In the genomic region with DNA sequence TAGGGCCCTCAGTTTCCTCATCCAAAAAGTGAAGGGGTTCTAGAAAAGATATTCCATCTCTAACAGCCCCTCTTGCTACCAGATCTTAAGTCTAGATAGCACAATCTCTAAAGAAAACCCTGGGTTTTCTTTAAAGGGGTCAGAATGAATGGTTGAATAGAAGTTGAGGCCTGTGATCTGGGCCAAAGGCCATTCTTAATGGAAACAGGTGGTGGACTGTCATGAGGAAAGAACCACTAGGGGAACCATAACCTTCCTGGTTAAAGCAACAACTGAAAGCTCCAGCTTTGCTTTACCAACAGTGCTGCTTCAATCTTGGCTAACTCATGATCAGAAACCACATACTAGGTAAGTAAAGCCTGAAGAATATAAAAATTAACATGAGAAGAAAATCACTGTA, we compare ENCODE assay signal across 1 cellular context.
TF ChIP-seq lines count a peak whose summit lies in the region.

No MANE protein-coding gene starts in this region.

TF ChIP-seq in HepG2, 621 proteins besides CTCF, POLR2A, EP300 and RAD21 (continued from another document):
- TF ChIP-seq, protein P1, sequence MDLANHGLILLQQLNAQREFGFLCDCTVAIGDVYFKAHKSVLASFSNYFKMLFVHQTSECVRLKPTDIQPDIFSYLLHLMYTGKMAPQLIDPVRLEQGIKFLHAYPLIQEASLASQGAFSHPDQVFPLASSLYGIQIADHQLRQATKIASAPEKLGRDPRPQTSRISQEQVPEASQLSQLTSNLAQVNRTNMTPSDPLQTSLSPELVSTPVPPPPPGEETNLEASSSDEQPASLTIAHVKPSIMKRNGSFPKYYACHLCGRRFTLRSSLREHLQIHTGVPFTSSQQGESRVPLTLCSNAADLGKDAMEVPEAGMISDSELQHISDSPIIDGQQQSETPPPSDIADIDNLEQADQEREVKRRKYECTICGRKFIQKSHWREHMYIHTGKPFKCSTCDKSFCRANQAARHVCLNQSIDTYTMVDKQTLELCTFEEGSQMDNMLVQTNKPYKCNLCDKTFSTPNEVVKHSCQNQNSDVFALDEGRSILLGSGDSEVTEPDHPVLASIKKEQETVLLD (CRISPR knock-in tag; IDR thresholded peaks at IDR 0.05; ENCODE audit: low read depth): no peak
- TF ChIP-seq ZNF383 (CRISPR knock-in tag; IDR thresholded peaks at IDR 0.05; ENCODE audit: borderline replicate concordance) (no peak), RXRB (CRISPR knock-in tag; IDR thresholded peaks at IDR 0.05; ENCODE audit: borderline replicate concordance) (peak; percentile 57; the same call in 1 of the 2 replicates), ISX (CRISPR knock-in tag; conservative IDR thresholded peaks at IDR 0.05) (no peak), NR1H2 (CRISPR knock-in tag; IDR thresholded peaks at IDR 0.05; ENCODE audit: borderline replicate concordance, low read depth) (no peak), ZBTB7B (CRISPR knock-in tag; IDR thresholded peaks at IDR 0.05) (no peak), ZNF431 (CRISPR knock-in tag; IDR thresholded peaks at IDR 0.05; ENCODE audit: borderline replicate concordance, low read depth) (no peak), MXD4 (CRISPR knock-in tag; IDR thresholded peaks at IDR 0.05) (no peak), RFXANK (CRISPR knock-in tag; IDR thresholded peaks at IDR 0.05) (no peak), SCMH1 (CRISPR knock-in tag; IDR thresholded peaks at IDR 0.05; ENCODE audit: borderline replicate concordance) (no peak), ZFYVE20 (CRISPR knock-in tag; IDR thresholded peaks at IDR 0.05; ENCODE audit: borderline replicate concordance, low read depth) (no peak), ZNF260 (CRISPR knock-in tag; IDR thresholded peaks at IDR 0.05; ENCODE audit: borderline replicate concordance, low read depth) (no peak), PPARG (CRISPR knock-in tag; conservative IDR thresholded peaks at IDR 0.05) (peak; percentile 96), HMGA1 (CRISPR knock-in tag; conservative IDR thresholded peaks at IDR 0.05) (no peak), ZNF768 (CRISPR knock-in tag; IDR thresholded peaks at IDR 0.05) (no peak), SMC3 (IDR thresholded peaks at IDR 0.05; ENCODE audit: low read length) (peak; percentile 25; the same call in 1 of the 2 replicates), ZEB1 (IDR thresholded peaks at IDR 0.05; ENCODE audit: insufficient replicate concordance, low read depth) (no peak), NR2F1 (CRISPR knock-in tag; IDR thresholded peaks at IDR 0.05) (no peak), TMF1 (CRISPR knock-in tag; IDR thresholded peaks at IDR 0.05; ENCODE audit: low read depth) (no peak), ZNF292 (CRISPR knock-in tag; IDR thresholded peaks at IDR 0.05; ENCODE audit: borderline replicate concordance, low read depth) (no peak), ZNF232 (CRISPR knock-in tag; IDR thresholded peaks at IDR 0.05; ENCODE audit: borderline replicate concordance) (no peak), ZFAT (CRISPR knock-in tag; conservative IDR thresholded peaks at IDR 0.05) (no peak), FOXK2 (IDR thresholded peaks at IDR 0.05) (no peak), DNMT1 (CRISPR knock-in tag; IDR thresholded peaks at IDR 0.05) (no peak), MED1 (CRISPR knock-in tag; IDR thresholded peaks at IDR 0.05) (no peak), ZNF766 (CRISPR knock-in tag; IDR thresholded peaks at IDR 0.05; ENCODE audit: borderline replicate concordance) (no peak), HOXD1 (CRISPR knock-in tag; IDR thresholded peaks at IDR 0.05) (no peak), ZC3H13 (CRISPR knock-in tag; IDR thresholded peaks at IDR 0.05) (no peak), MEIS1 (CRISPR knock-in tag; IDR thresholded peaks at IDR 0.05; ENCODE audit: borderline replicate concordance) (no peak)
- TF ChIP-seq, protein P2, sequence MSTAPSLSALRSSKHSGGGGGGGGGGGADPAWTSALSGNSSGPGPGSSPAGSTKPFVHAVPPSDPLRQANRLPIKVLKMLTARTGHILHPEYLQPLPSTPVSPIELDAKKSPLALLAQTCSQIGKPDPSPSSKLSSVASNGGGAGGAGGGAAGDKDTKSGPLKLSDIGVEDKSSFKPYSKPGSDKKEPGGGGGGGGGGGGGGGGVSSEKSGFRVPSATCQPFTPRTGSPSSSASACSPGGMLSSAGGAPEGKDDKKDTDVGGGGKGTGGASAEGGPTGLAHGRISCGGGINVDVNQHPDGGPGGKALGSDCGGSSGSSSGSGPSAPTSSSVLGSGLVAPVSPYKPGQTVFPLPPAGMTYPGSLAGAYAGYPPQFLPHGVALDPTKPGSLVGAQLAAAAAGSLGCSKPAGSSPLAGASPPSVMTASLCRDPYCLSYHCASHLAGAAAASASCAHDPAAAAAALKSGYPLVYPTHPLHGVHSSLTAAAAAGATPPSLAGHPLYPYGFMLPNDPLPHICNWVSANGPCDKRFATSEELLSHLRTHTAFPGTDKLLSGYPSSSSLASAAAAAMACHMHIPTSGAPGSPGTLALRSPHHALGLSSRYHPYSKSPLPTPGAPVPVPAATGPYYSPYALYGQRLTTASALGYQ (CRISPR knock-in tag; IDR thresholded peaks at IDR 0.05): no peak
- TF ChIP-seq, protein P3, sequence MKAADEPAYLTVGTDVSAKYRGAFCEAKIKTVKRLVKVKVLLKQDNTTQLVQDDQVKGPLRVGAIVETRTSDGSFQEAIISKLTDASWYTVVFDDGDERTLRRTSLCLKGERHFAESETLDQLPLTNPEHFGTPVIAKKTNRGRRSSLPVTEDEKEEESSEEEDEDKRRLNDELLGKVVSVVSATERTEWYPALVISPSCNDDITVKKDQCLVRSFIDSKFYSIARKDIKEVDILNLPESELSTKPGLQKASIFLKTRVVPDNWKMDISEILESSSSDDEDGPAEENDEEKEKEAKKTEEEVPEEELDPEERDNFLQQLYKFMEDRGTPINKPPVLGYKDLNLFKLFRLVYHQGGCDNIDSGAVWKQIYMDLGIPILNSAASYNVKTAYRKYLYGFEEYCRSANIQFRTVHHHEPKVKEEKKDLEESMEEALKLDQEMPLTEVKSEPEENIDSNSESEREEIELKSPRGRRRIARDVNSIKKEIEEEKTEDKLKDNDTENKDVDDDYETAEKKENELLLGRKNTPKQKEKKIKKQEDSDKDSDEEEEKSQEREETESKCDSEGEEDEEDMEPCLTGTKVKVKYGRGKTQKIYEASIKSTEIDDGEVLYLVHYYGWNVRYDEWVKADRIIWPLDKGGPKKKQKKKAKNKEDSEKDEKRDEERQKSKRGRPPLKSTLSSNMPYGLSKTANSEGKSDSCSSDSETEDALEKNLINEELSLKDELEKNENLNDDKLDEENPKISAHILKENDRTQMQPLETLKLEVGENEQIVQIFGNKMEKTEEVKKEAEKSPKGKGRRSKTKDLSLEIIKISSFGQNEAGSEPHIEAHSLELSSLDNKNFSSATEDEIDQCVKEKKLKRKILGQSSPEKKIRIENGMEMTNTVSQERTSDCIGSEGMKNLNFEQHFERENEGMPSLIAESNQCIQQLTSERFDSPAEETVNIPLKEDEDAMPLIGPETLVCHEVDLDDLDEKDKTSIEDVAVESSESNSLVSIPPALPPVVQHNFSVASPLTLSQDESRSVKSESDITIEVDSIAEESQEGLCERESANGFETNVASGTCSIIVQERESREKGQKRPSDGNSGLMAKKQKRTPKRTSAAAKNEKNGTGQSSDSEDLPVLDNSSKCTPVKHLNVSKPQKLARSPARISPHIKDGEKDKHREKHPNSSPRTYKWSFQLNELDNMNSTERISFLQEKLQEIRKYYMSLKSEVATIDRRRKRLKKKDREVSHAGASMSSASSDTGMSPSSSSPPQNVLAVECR (CRISPR knock-in tag; IDR thresholded peaks at IDR 0.05; ENCODE audit: borderline replicate concordance): peak; percentile 35; the same call in 1 of the 2 replicates
- TF ChIP-seq, protein P4, sequence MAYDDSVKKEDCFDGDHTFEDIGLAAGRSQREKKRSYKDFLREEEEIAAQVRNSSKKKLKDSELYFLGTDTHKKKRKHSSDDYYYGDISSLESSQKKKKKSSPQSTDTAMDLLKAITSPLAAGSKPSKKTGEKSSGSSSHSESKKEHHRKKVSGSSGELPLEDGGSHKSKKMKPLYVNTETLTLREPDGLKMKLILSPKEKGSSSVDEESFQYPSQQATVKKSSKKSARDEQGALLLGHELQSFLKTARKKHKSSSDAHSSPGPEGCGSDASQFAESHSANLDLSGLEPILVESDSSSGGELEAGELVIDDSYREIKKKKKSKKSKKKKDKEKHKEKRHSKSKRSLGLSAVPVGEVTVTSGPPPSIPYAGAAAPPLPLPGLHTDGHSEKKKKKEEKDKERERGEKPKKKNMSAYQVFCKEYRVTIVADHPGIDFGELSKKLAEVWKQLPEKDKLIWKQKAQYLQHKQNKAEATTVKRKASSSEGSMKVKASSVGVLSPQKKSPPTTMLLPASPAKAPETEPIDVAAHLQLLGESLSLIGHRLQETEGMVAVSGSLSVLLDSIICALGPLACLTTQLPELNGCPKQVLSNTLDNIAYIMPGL (CRISPR knock-in tag; IDR thresholded peaks at IDR 0.05; ENCODE audit: borderline replicate concordance in 1 of 2, low read depth in 1 of 2): 0 out of 4 replicates have a peak, but pooled peaks of 1 of the 2 experiments have one; percentile 18
- TF ChIP-seq, protein P5, sequence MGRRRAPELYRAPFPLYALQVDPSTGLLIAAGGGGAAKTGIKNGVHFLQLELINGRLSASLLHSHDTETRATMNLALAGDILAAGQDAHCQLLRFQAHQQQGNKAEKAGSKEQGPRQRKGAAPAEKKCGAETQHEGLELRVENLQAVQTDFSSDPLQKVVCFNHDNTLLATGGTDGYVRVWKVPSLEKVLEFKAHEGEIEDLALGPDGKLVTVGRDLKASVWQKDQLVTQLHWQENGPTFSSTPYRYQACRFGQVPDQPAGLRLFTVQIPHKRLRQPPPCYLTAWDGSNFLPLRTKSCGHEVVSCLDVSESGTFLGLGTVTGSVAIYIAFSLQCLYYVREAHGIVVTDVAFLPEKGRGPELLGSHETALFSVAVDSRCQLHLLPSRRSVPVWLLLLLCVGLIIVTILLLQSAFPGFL (CRISPR knock-in tag; IDR thresholded peaks at IDR 0.05): no peak
- TF ChIP-seq, protein P6, sequence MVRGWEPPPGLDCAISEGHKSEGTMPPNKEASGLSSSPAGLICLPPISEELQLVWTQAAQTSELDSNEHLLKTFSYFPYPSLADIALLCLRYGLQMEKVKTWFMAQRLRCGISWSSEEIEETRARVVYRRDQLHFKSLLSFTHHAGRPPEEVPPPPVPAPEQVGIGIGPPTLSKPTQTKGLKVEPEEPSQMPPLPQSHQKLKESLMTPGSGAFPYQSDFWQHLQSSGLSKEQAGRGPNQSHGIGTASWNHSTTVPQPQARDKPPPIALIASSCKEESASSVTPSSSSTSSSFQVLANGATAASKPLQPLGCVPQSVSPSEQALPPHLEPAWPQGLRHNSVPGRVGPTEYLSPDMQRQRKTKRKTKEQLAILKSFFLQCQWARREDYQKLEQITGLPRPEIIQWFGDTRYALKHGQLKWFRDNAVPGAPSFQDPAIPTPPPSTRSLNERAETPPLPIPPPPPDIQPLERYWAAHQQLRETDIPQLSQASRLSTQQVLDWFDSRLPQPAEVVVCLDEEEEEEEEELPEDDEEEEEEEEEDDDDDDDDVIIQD (CRISPR knock-in tag; IDR thresholded peaks at IDR 0.05; ENCODE audit: low read depth): no peak
- TF ChIP-seq, protein P7, sequence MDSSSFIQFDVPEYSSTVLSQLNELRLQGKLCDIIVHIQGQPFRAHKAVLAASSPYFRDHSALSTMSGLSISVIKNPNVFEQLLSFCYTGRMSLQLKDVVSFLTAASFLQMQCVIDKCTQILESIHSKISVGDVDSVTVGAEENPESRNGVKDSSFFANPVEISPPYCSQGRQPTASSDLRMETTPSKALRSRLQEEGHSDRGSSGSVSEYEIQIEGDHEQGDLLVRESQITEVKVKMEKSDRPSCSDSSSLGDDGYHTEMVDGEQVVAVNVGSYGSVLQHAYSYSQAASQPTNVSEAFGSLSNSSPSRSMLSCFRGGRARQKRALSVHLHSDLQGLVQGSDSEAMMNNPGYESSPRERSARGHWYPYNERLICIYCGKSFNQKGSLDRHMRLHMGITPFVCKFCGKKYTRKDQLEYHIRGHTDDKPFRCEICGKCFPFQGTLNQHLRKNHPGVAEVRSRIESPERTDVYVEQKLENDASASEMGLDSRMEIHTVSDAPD (CRISPR knock-in tag; IDR thresholded peaks at IDR 0.05): no peak
- TF ChIP-seq, protein P8, sequence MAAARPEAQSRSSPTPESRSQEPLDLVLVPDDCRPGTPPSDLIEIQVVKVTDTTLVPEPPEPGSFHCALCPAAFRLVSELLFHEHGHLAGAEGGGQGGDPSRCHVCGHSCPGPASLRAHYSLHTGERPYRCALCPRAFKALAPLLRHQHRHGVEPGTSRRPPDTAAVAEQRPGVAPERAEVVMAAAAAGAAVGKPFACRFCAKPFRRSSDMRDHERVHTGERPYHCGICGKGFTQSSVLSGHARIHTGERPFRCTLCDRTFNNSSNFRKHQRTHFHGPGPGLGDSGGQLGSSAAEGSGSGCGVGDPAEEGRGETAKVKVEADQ (CRISPR knock-in tag; IDR thresholded peaks at IDR 0.05; ENCODE audit: borderline replicate concordance): no peak
- TF ChIP-seq, protein P9, sequence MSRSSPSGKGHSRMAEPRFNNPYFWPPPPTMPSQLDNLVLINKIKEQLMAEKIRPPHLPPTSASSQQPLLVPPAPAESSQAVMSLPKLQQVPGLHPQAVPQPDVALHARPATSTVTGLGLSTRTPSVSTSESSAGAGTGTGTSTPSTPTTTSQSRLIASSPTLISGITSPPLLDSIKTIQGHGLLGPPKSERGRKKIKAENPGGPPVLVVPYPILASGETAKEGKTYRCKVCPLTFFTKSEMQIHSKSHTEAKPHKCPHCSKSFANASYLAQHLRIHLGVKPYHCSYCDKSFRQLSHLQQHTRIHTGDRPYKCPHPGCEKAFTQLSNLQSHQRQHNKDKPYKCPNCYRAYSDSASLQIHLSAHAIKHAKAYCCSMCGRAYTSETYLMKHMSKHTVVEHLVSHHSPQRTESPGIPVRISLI (CRISPR knock-in tag; IDR thresholded peaks at IDR 0.05; ENCODE audit: borderline replicate concordance): no peak
- TF ChIP-seq, protein P10, sequence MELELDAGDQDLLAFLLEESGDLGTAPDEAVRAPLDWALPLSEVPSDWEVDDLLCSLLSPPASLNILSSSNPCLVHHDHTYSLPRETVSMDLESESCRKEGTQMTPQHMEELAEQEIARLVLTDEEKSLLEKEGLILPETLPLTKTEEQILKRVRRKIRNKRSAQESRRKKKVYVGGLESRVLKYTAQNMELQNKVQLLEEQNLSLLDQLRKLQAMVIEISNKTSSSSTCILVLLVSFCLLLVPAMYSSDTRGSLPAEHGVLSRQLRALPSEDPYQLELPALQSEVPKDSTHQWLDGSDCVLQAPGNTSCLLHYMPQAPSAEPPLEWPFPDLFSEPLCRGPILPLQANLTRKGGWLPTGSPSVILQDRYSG (CRISPR knock-in tag; IDR thresholded peaks at IDR 0.05): no peak
- TF ChIP-seq, protein P11, sequence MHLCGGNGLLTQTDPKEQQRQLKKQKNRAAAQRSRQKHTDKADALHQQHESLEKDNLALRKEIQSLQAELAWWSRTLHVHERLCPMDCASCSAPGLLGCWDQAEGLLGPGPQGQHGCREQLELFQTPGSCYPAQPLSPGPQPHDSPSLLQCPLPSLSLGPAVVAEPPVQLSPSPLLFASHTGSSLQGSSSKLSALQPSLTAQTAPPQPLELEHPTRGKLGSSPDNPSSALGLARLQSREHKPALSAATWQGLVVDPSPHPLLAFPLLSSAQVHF (CRISPR knock-in tag; IDR thresholded peaks at IDR 0.05): no peak
- TF ChIP-seq, protein P12, sequence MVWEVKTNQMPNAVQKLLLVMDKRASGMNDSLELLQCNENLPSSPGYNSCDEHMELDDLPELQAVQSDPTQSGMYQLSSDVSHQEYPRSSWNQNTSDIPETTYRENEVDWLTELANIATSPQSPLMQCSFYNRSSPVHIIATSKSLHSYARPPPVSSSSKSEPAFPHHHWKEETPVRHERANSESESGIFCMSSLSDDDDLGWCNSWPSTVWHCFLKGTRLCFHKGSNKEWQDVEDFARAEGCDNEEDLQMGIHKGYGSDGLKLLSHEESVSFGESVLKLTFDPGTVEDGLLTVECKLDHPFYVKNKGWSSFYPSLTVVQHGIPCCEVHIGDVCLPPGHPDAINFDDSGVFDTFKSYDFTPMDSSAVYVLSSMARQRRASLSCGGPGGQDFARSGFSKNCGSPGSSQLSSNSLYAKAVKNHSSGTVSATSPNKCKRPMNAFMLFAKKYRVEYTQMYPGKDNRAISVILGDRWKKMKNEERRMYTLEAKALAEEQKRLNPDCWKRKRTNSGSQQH (CRISPR knock-in tag; IDR thresholded peaks at IDR 0.05; ENCODE audit: low read depth): 0 out of 2 replicates have a peak, but pooled peaks have one; percentile 31
